18 cellular contexts compared by ENCODE assay signal in the genomic region with DNA sequence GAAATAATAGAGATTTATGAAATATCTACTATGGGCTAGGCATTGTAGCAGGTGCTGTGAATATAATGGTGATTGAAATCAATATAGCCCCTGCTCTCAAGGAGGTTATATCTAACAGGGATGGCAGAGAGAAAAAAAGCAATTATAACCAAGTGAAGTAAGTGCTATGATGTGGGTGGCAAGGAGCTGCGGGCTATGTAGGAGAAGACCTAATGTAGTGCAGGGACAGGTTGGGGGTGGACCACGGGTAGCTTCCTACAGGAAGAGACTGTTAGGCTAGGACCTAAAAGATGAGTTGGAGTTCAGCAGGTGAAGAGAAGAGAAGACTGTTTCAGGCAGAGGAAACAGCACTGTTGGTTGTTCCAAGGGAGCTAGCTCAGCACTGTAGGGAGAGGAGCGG.
DNase-seq lines count a peak whose midpoint lies in the region; ATAC-seq, FAIRE-seq and TF ChIP-seq lines count a peak whose summit lies in the region.
"Had no signal": no experiment of that assay in that cellular context is flagged by ENCODE, and none has a peak within 500 bp of the region (broad histone marks: within the 10 kb centered on the region; RNA-seq: fewer than 3 reads in every experiment).

No MANE protein-coding gene starts in this region.

- no peak for FAIRE-seq in astrocyte (lab: Jason Lieb, UNC)
- FAIRE-seq: G401.6, GM12891, H1 had no signal

- H3K9me3 ChIP-seq in GM23248 (ENCODE audit: low read depth) (no peaks in the 10 kb centered on the region), astrocyte (ENCODE audit: insufficient read depth, low read depth, low read length) (no peaks in the 10 kb centered on the region), endodermal cell (ENCODE audit: control insufficient read depth, low read length) (no peaks in the 10 kb centered on the region)

- H3K4me3 ChIP-seq in GM23248 (no peak overlapping the region), astrocyte (ENCODE audit: insufficient read depth, low read depth, low read length) (no peak overlapping the region), endodermal cell (ENCODE audit: low read length) (no peak overlapping the region)
- peak overlapping the region; percentile 30 for H3K4me3 ChIP-seq in Jurkat, Clone E6-1 (ENCODE audit: low read length)

- no peaks in the 10 kb centered on the region for H3K27me3 Mint-ChIP-seq in astrocyte (ENCODE audit: low read depth, unreplicated experiment)
- peaks cover 2% of the 10 kb centered on the region for H3K27me3 Mint-ChIP-seq in mesothelial cell of epicardium (ENCODE audit: low read depth)
- H3K27me3 Mint-ChIP-seq in endodermal cell (ENCODE audit: insufficient read depth) = no peaks in the 10 kb centered on the region
- H3K27me3 Mint-ChIP-seq: CD4-positive, alpha-beta T cell had no signal

- no peaks in the 10 kb centered on the region for H3K36me3 ChIP-seq in GM23248 (ENCODE audit: low read depth)
- H3K36me3 ChIP-seq in astrocyte (ENCODE audit: insufficient read depth, low read length) = no peaks in the 10 kb centered on the region
- H3K36me3 ChIP-seq in endodermal cell (ENCODE audit: control insufficient read depth, insufficient read depth, low read length) = no peaks in the 10 kb centered on the region

- H3F3A ChIP-seq in GM23248 (ENCODE audit: insufficient read depth) = peaks cover 15% of the 10 kb centered on the region

- H4K20me1 ChIP-seq in GM23248 (ENCODE audit: insufficient read depth) = no peaks in the 10 kb centered on the region
- H4K20me1 ChIP-seq in astrocyte (ENCODE audit: insufficient read depth, low read length) = no peaks in the 10 kb centered on the region

- no peak overlapping the region for H3K4me3 Mint-ChIP-seq in astrocyte (ENCODE audit: unreplicated experiment)
- no peak overlapping the region for H3K4me3 Mint-ChIP-seq in mesothelial cell of epicardium
- no peak overlapping the region for H3K4me3 Mint-ChIP-seq in endodermal cell
- H3K4me3 Mint-ChIP-seq: CD4-positive, alpha-beta T cell; H9 had no signal

- ATAC-seq in HG03196 (IDR thresholded peaks at IDR 0.05; ENCODE audit: unreplicated experiment) (no peak), GM19463 (IDR thresholded peaks at IDR 0.05; ENCODE audit: unreplicated experiment) (no peak)

- TF ChIP-seq CTCF in astrocyte (IDR thresholded peaks at IDR 0.05; ENCODE audit: insufficient read depth, low read depth, low read length) (no peak), mesothelial cell of epicardium (IDR thresholded peaks at IDR 0.05; ENCODE audit: unreplicated experiment) (no peak), endodermal cell (conservative IDR thresholded peaks at IDR 0.05) (no peak)

- H3K79me2 ChIP-seq in GM23248 (ENCODE audit: insufficient read depth) (no peaks in the 10 kb centered on the region), astrocyte (ENCODE audit: insufficient read depth, low read length) (no peaks in the 10 kb centered on the region)

- H3K4me2 ChIP-seq in GM23248 (ENCODE audit: unreplicated experiment) (peak overlapping the region; percentile 69), astrocyte (ENCODE audit: low read length) (no peak overlapping the region)

- 47 to 52% methylated on average over 3 of the region's 3 CpGs for WGBS in GM23248 (ENCODE audit: low coverage in 1 of 2, low lambda C conversion rate in 2 of 2, missing lambda C conversion rate in 2 of 2), 2 experiments
- 91 to 100% methylated on average over 3 of the region's 3 CpGs for WGBS in endodermal cell (ENCODE audit: insufficient coverage in 1 of 2, insufficient read length in 1 of 2), 2 experiments

- DNase-seq in GM23248 = no peak
- DNase-seq in Jurkat, Clone E6-1 (ENCODE audit: low read depth, low spot score) = peak; percentile 63
- no peak for DNase-seq in astrocyte (ENCODE audit: low read depth)
- no peak for DNase-seq in mesothelial cell of epicardium (ENCODE audit: low spot score in 2 of 2, unreplicated experiment in 2 of 2)
- DNase-seq in endodermal cell = no peak
- DNase-seq in ACHN = no peak
- DNase-seq: AML-193; Calu3; CD4-positive, alpha-beta T cell; H9; Kasumi-1 had no signal

- H3K27ac ChIP-seq in GM23248 = no peak overlapping the region
- H3K27ac ChIP-seq in astrocyte (ENCODE audit: low read depth, low read length) = no peak overlapping the region
- H3K27ac ChIP-seq in endodermal cell (ENCODE audit: low read depth, low read length) = no peak overlapping the region
- H3K27ac ChIP-seq: C4-2B, HL-60 had no signal

- H3K9ac ChIP-seq in GM23248 (no peak overlapping the region), astrocyte (ENCODE audit: low read length) (no peak overlapping the region), endodermal cell (ENCODE audit: extremely low read depth, low read length, poor library complexity, severe bottlenecking) (no peak overlapping the region)

- H2AFZ ChIP-seq in GM23248 (0 out of 2 replicates have a peak overlapping the region, but pooled peaks have one; percentile 69), astrocyte (ENCODE audit: low read depth, low read length) (no peak overlapping the region)

- in situ Hi-C loops in GM23248 (cut with MboI) (no loop called here), ACHN (cut with HindIII; ENCODE audit: low pct_ligation_motif_present, low pct_unique_long_range_greater_than_20kb, low sequenced_read_pairs) (no loop called here)

- no peaks in the 10 kb centered on the region; the same call in none of the 2 replicates for H3K9me2 ChIP-seq in GM23248 (ENCODE audit: insufficient read depth)

- H3K4me1 ChIP-seq in GM23248 (ENCODE audit: insufficient read depth) (peaks cover 21% of the 10 kb centered on the region), astrocyte (ENCODE audit: insufficient read depth, low read length) (peaks cover 8% of the 10 kb centered on the region), endodermal cell (ENCODE audit: control insufficient read depth, insufficient read depth, low read length) (no peaks in the 10 kb centered on the region)

- H3K9me3 Mint-ChIP-seq in astrocyte (ENCODE audit: unreplicated experiment) = peaks cover 5% of the 10 kb centered on the region
- H3K9me3 Mint-ChIP-seq in mesothelial cell of epicardium = peaks cover 20% of the 10 kb centered on the region
- H3K9me3 Mint-ChIP-seq in endodermal cell = no peaks in the 10 kb centered on the region
- H3K9me3 Mint-ChIP-seq: H9 had no signal

- peak overlapping the region; percentile 55 for H3K27ac Mint-ChIP-seq in astrocyte (ENCODE audit: unreplicated experiment)
- H3K27ac Mint-ChIP-seq in mesothelial cell of epicardium = peak overlapping the region; percentile 83
- no peak overlapping the region for H3K27ac Mint-ChIP-seq in endodermal cell
- H3K27ac Mint-ChIP-seq: CD4-positive, alpha-beta T cell; H9 had no signal

- H3K27me3 ChIP-seq in GM23248 (replicated peaks; ENCODE audit: insufficient read depth) = no peaks in the 10 kb centered on the region
- H3K27me3 ChIP-seq in astrocyte (ENCODE audit: insufficient read depth, low read length) = no peaks in the 10 kb centered on the region
- H3K27me3 ChIP-seq in endodermal cell (ENCODE audit: control insufficient read depth, insufficient read depth, low read length, poor library complexity, severe bottlenecking) = no peaks in the 10 kb centered on the region

- H3K36me3 Mint-ChIP-seq in astrocyte (ENCODE audit: low read depth, unreplicated experiment) (no peaks in the 10 kb centered on the region), mesothelial cell of epicardium (no peaks in the 10 kb centered on the region), endodermal cell (ENCODE audit: low read depth) (no peaks in the 10 kb centered on the region)

- peaks cover 15% of the 10 kb centered on the region for H3K4me1 Mint-ChIP-seq in astrocyte (ENCODE audit: low read depth, unreplicated experiment)
- H3K4me1 Mint-ChIP-seq in mesothelial cell of epicardium = peaks cover 15% of the 10 kb centered on the region
- no peaks in the 10 kb centered on the region for H3K4me1 Mint-ChIP-seq in endodermal cell
- H3K4me1 Mint-ChIP-seq: H9 had no signal
